ENCODE assay signal across 8 cellular contexts in the genomic region with DNA sequence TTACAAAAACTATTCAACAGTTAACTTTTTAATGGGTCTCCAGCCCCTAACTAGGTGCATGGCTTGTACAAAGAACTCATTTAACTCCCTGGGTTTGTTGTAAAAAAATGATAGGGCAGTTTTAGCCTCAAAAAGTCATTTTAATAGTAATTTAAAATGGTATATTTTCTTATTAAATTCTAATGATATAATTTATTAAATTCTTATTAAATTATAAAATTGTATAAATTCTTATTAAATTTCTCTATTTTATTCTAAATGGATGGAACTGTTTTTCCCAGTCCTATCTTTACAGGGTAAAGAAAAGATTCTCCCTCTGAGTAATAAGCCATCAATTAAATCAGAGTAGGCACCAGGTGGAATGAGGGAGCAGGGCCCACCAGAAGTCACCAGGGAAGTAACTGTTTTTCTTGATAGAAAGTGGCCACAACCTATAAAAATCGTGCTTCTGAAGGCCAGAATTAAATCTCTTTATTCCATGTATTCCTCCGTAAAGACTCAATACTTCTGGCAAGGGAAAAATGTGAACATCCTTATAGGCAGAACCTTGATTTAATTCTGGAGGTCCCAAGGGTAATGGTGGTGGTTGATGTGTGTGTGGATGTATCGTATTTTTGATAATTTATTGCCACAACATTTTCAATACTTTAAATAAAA. TPM values are rescaled to one million over a fixed set of nuclear protein-coding genes. Genes with fewer than 3 reads are reported as not detected.
DNase-seq lines count a peak whose midpoint lies in the region; ATAC-seq and TF ChIP-seq lines count a peak whose summit lies in the region.

No MANE protein-coding gene starts in this region.

- peaks cover 23 to 34% (median 28%) of the 10 kb centered on the region in 4 donors for H3K4me1 ChIP-seq in upper lobe of left lung

- H3K27ac ChIP-seq in upper lobe of left lung, result peak overlapping the region in 3 of 4 donors; percentile 93 to 97 (median 95)

- H3K4me1 Mint-ChIP-seq in activated naive CD4-positive, alpha-beta T cell treated with anti-CD3 and anti-CD28 coated beads for 36 hours (ENCODE audit: low read depth), result peaks cover 36% of the 10 kb centered on the region
- H3K4me1 Mint-ChIP-seq in activated CD8-positive, alpha-beta T cell treated with anti-CD3 and anti-CD28 coated beads, Interleukin-2, amount 10 ng/mL, durations not matched to agents 7 days and 5 days (ENCODE audit: low read depth), result peaks cover 38% of the 10 kb centered on the region

- ATAC-seq in activated naive CD4-positive, alpha-beta T cell treated with anti-CD3 and anti-CD28 coated beads, Interleukin-2, amount 50 U/mL, for 72 hours, result no peak
- no peak for ATAC-seq in activated CD8-positive, alpha-beta T cell treated with anti-CD3 and anti-CD28 coated beads, Interleukin-2, amount 10 ng/mL, durations not matched to agents 7 days and 5 days
- no peak for ATAC-seq in upper lobe of left lung (ENCODE audit: low FRiP score in 2 of 2)
- ATAC-seq in HG02852 (IDR thresholded peaks at IDR 0.05; ENCODE audit: unreplicated experiment), result no peak

- no peak for DNase-seq in activated naive CD4-positive, alpha-beta T cell treated with anti-CD3 and anti-CD28 coated beads for 36 hours
- DNase-seq in activated naive CD4-positive, alpha-beta T cell treated with anti-CD3 and anti-CD28 coated beads, Interleukin-2, amount 50 U/mL, for 72 hours (ENCODE audit: low spot score in 2 of 2), result no peak
- no peak for DNase-seq in activated CD8-positive, alpha-beta T cell treated with anti-CD3 and anti-CD28 coated beads, Interleukin-2, amount 10 ng/mL, durations not matched to agents 7 days and 5 days
- DNase-seq in left kidney (ENCODE audit: low read depth, low spot score), result peak; percentile 44
- no peak for DNase-seq in upper lobe of left lung
- no peak for DNase-seq in anterior cingulate cortex (lab: John Stamatoyannopoulos, UW)
- no peak for DNase-seq in dedifferentiated amniotic fluid mesenchymal stem cell (ENCODE audit: extremely low spot score)

- no peak for TF ChIP-seq CTCF in upper lobe of left lung (IDR thresholded peaks at IDR 0.05)

- intact Hi-C loops in activated naive CD4-positive, alpha-beta T cell treated with anti-CD3 and anti-CD28 coated beads for 36 hours (cut with micrococcal nuclease), result loop anchor here (1.0 to 10.0 kb wide), 10 partner anchors 27 to 1527 kb away; a partner anchor contains a TSS

- no peaks in the 10 kb centered on the region for H3K27me3 ChIP-seq in upper lobe of left lung

- CTCF ChIA-PET in activated naive CD4-positive, alpha-beta T cell treated with anti-CD3 and anti-CD28 coated beads for 36 hours (lab: Charles Lee), result no interaction called here
- CTCF ChIA-PET in activated CD8-positive, alpha-beta T cell treated with anti-CD3 and anti-CD28 coated beads, Interleukin-2, amount 10 ng/mL, durations not matched to agents 7 days and 5 days (lab: Charles Lee), result interaction anchor here (1.5 kb wide), 1 partner anchor 342 kb away, joined by 3 read pairs; no protein-coding TSS in a partner anchor

- no peaks in the 10 kb centered on the region for H3K9me3 ChIP-seq in upper lobe of left lung

- POLR2A ChIA-PET in activated CD8-positive, alpha-beta T cell treated with anti-CD3 and anti-CD28 coated beads, Interleukin-2, amount 10 ng/mL, durations not matched to agents 7 days and 5 days (lab: Charles Lee), result no interaction called here

- no peaks in the 10 kb centered on the region for H3K36me3 ChIP-seq in upper lobe of left lung

- no peak for TF ChIP-seq EP300 in upper lobe of left lung (IDR thresholded peaks at IDR 0.05)

- H3K4me3 Mint-ChIP-seq in activated naive CD4-positive, alpha-beta T cell treated with anti-CD3 and anti-CD28 coated beads for 36 hours, result peak overlapping the region; percentile 61
- peak overlapping the region; percentile 98 for H3K4me3 Mint-ChIP-seq in activated CD8-positive, alpha-beta T cell treated with anti-CD3 and anti-CD28 coated beads, Interleukin-2, amount 10 ng/mL, durations not matched to agents 7 days and 5 days

- H3K4me3 ChIP-seq in upper lobe of left lung, result peak overlapping the region; percentile 53 to 83 (median 62)

- H3K27me3 Mint-ChIP-seq in activated naive CD4-positive, alpha-beta T cell treated with anti-CD3 and anti-CD28 coated beads for 36 hours (ENCODE audit: low read depth), result no peaks in the 10 kb centered on the region
- no peaks in the 10 kb centered on the region for H3K27me3 Mint-ChIP-seq in activated CD8-positive, alpha-beta T cell treated with anti-CD3 and anti-CD28 coated beads, Interleukin-2, amount 10 ng/mL, durations not matched to agents 7 days and 5 days (ENCODE audit: low read depth)

- 10 to 17% methylated on average over 3 of the region's 3 CpGs for WGBS in upper lobe of left lung, 2 donors

- H3K27ac Mint-ChIP-seq in activated naive CD4-positive, alpha-beta T cell treated with anti-CD3 and anti-CD28 coated beads for 36 hours, result no peak overlapping the region
- H3K27ac Mint-ChIP-seq in activated naive CD4-positive, alpha-beta T cell treated with anti-CD3 and anti-CD28 coated beads, Interleukin-2, amount 50 U/mL, for 72 hours, result peak overlapping the region in 1 of 2 donors; percentile 95
- H3K27ac Mint-ChIP-seq in activated CD8-positive, alpha-beta T cell treated with anti-CD3 and anti-CD28 coated beads, Interleukin-2, amount 10 ng/mL, durations not matched to agents 7 days and 5 days, result peak overlapping the region; percentile 63

- H3K36me3 Mint-ChIP-seq in activated naive CD4-positive, alpha-beta T cell treated with anti-CD3 and anti-CD28 coated beads for 36 hours (ENCODE audit: low read depth), result peaks cover 5% of the 10 kb centered on the region
- H3K36me3 Mint-ChIP-seq in activated naive CD4-positive, alpha-beta T cell treated with anti-CD3 and anti-CD28 coated beads, Interleukin-2, amount 50 U/mL, for 72 hours, result peaks cover 4 to 5% of the 10 kb centered on the region in 2 donors
- peaks cover 5% of the 10 kb centered on the region for H3K36me3 Mint-ChIP-seq in activated CD8-positive, alpha-beta T cell treated with anti-CD3 and anti-CD28 coated beads, Interleukin-2, amount 10 ng/mL, durations not matched to agents 7 days and 5 days (ENCODE audit: low read depth)

- H3K9me3 Mint-ChIP-seq in activated naive CD4-positive, alpha-beta T cell treated with anti-CD3 and anti-CD28 coated beads for 36 hours, result no peaks in the 10 kb centered on the region
- H3K9me3 Mint-ChIP-seq in activated naive CD4-positive, alpha-beta T cell treated with anti-CD3 and anti-CD28 coated beads, Interleukin-2, amount 50 U/mL, for 72 hours, result no peaks in the 10 kb centered on the region
- no peaks in the 10 kb centered on the region for H3K9me3 Mint-ChIP-seq in activated CD8-positive, alpha-beta T cell treated with anti-CD3 and anti-CD28 coated beads, Interleukin-2, amount 10 ng/mL, durations not matched to agents 7 days and 5 days (ENCODE audit: insufficient read depth)

- TF ChIP-seq POLR2A in upper lobe of left lung (IDR thresholded peaks at IDR 0.05), result no peak

RNA-seq across cellular contexts. Expression of a gene that starts 0.8 kb away (rescaled TPM):
- 1 to 10 TPM; 2.2 to 3.1 TPM for total RNA-seq in activated naive CD4-positive, alpha-beta T cell treated with anti-CD3 and anti-CD28 coated beads for 36 hours
- 1 to 10 TPM; 1.6 to 2.8 TPM for total RNA-seq in activated naive CD4-positive, alpha-beta T cell treated with anti-CD3 and anti-CD28 coated beads, Interleukin-2, amount 50 U/mL, for 72 hours
- total RNA-seq in activated CD8-positive, alpha-beta T cell treated with anti-CD3 and anti-CD28 coated beads, Interleukin-2, amount 10 ng/mL, durations not matched to agents 7 days and 5 days, result 1 to 10 TPM; 2.6 to 3.6 TPM
- total RNA-seq in upper lobe of left lung, result 10 to 100 TPM in 1 of 6 donors, 1 to 10 TPM in 5; 3.1 to 13.3 (median 5.3) TPM

RNA-seq across cellular contexts. Expression of a gene that starts 2.7 kb away (rescaled TPM):
- total RNA-seq in activated naive CD4-positive, alpha-beta T cell treated with anti-CD3 and anti-CD28 coated beads for 36 hours, result 10 to 100 TPM; 19.4 to 19.8 TPM
- 10 to 100 TPM; 20.4 to 34.1 TPM for total RNA-seq in activated naive CD4-positive, alpha-beta T cell treated with anti-CD3 and anti-CD28 coated beads, Interleukin-2, amount 50 U/mL, for 72 hours
- 10 to 100 TPM; 22.3 to 23.1 TPM for total RNA-seq in activated CD8-positive, alpha-beta T cell treated with anti-CD3 and anti-CD28 coated beads, Interleukin-2, amount 10 ng/mL, durations not matched to agents 7 days and 5 days
- 10 to 100 TPM in 5 of 6 donors, 1 to 10 TPM in 1; 5.2 to 28.9 (median 14.8) TPM for total RNA-seq in upper lobe of left lung

RNA-seq across cellular contexts. Expression of a gene that starts 26.4 kb away (rescaled TPM):
- total RNA-seq in activated naive CD4-positive, alpha-beta T cell treated with anti-CD3 and anti-CD28 coated beads for 36 hours, result 1 to 10 TPM; 2.0 to 2.4 TPM
- total RNA-seq in activated naive CD4-positive, alpha-beta T cell treated with anti-CD3 and anti-CD28 coated beads, Interleukin-2, amount 50 U/mL, for 72 hours, result 1 to 10 TPM; 1.7 to 4.5 TPM
- total RNA-seq in activated CD8-positive, alpha-beta T cell treated with anti-CD3 and anti-CD28 coated beads, Interleukin-2, amount 10 ng/mL, durations not matched to agents 7 days and 5 days, result under 1 TPM; 0.50 to 0.99 TPM
- 1 to 10 TPM in 5 of 6 donors, not detected in 1; 1.7 to 3.7 (median 2.1) TPM for total RNA-seq in upper lobe of left lung

RNA-seq across cellular contexts. Expression of a gene that starts 26.6 kb away (rescaled TPM):
- 10 to 100 TPM; 78.2 to 82.9 TPM for total RNA-seq in activated naive CD4-positive, alpha-beta T cell treated with anti-CD3 and anti-CD28 coated beads for 36 hours
- total RNA-seq in activated naive CD4-positive, alpha-beta T cell treated with anti-CD3 and anti-CD28 coated beads, Interleukin-2, amount 50 U/mL, for 72 hours, result 100 to 1,000 TPM in 1 of 2 donors, 10 to 100 TPM in 1; 57.2 to 144 TPM
- 10 to 100 TPM; 41.2 to 41.8 TPM for total RNA-seq in activated CD8-positive, alpha-beta T cell treated with anti-CD3 and anti-CD28 coated beads, Interleukin-2, amount 10 ng/mL, durations not matched to agents 7 days and 5 days
- total RNA-seq in upper lobe of left lung, result 10 to 100 TPM; 31.4 to 64.0 (median 40.9) TPM
